In the genomic region with DNA sequence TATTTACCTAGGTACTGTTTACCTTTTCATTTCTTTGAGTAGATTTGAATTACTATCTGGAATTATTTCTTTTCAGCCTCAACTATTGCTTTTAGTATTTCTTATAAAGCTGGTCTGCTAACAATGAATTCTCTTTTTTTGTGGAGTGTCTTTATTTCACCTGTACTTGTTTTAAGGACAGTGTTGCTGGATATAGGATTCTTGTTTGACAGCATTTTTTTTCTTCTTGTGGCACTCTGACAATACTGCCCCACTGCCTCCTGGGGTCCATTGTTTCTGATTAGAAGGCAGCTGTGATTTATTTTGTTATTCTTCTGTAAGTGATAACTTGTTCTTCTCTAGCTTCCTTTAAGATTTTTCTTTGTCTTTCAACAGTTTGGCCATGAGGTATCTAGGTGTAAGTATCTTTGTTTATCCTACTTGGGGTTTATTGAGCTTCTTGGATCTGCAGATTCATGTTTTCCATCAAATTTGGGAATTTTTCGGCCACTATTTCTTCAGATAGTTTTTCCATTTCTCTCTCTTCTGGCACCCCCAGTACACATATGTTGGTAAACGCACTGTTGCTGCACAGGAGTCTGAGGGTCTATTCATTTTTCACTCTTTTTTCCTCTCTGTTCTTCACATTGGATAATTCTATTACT, we compare ENCODE assay signal across 3 cellular contexts.
"Had no signal": no experiment of that assay in that cellular context is flagged by ENCODE, and none has a peak within 500 bp of the region (broad histone marks: within the 10 kb centered on the region; RNA-seq: fewer than 3 reads in every experiment).

No MANE protein-coding gene starts in this region.

- DNase-seq: GDM1, GF-D8 had no signal

- ATAC-seq: GM12878 had no signal

- H3K4me3 ChIP-seq: GM12878 had no signal
